ENCODE assay signal across 11 cellular contexts in the genomic region with DNA sequence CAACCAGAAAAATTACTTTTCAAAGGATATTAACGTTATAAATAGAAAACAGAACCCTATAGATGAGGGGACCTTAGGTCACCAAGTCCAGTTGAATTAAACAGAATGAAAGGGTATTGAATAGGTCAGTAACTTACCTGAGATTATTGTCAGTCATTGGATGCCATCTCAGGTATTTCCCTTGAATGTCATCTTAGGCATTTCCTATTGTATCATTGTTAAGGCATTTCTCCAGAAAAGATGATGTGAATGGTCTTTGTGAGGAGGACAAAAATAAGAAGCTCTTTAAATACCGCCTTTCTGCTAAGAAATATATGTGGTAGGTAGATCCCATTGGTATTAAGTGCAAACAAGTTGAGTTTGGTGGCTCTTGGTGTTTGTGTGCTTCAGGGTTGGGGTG. TPM values are rescaled to one million over a fixed set of nuclear protein-coding genes. Genes with fewer than 3 reads are reported as not detected.
A peak's percentile ranks its signal among the peaks of the same experiment; 100 is the strongest.
DNase-seq lines count a peak whose midpoint lies in the region; ATAC-seq and TF ChIP-seq lines count a peak whose summit lies in the region.
"Had no signal": no experiment of that assay in that cellular context is flagged by ENCODE, and none has a peak within 500 bp of the region (broad histone marks: within the 10 kb centered on the region; RNA-seq: fewer than 3 reads in every experiment).

No MANE protein-coding gene starts in this region.

- no peak overlapping the region for H3K4me3 Mint-ChIP-seq in activated CD8-positive, alpha-beta T cell treated with anti-CD3 and anti-CD28 coated beads, Interleukin-2, amount 10 ng/mL, durations not matched to agents 7 days and 5 days
- no peak overlapping the region for H3K4me3 Mint-ChIP-seq in memory B cell
- H3K4me3 Mint-ChIP-seq: HFFc6 had no signal

- CTCF ChIA-PET in activated CD8-positive, alpha-beta T cell treated with anti-CD3 and anti-CD28 coated beads, Interleukin-2, amount 10 ng/mL, durations not matched to agents 7 days and 5 days (lab: Charles Lee), result interaction anchor here (0.5 to 1.6 kb wide), 4 partner anchors 9 to 148 kb away, joined by 3 to 4 read pairs (median 4); no protein-coding TSS in a partner anchor

- H3K27me3 Mint-ChIP-seq in activated CD8-positive, alpha-beta T cell treated with anti-CD3 and anti-CD28 coated beads, Interleukin-2, amount 10 ng/mL, durations not matched to agents 7 days and 5 days (ENCODE audit: low read depth), result no peaks in the 10 kb centered on the region
- no peaks in the 10 kb centered on the region for H3K27me3 Mint-ChIP-seq in memory B cell

- POLR2A ChIA-PET in activated CD8-positive, alpha-beta T cell treated with anti-CD3 and anti-CD28 coated beads, Interleukin-2, amount 10 ng/mL, durations not matched to agents 7 days and 5 days (lab: Charles Lee), result interaction anchor here (0.6 kb wide), 1 partner anchor 23 kb away, joined by 5 read pairs; no protein-coding TSS in a partner anchor

- H3K27ac ChIP-seq in cardiac muscle cell, result peak overlapping the region; percentile 11
- no peak overlapping the region for H3K27ac ChIP-seq in right atrium auricular region

- H3K4me3 ChIP-seq in cardiac muscle cell (no peak overlapping the region), right atrium auricular region (no peak overlapping the region)
- H3K4me3 ChIP-seq: K562 had no signal

- H3K27me3 ChIP-seq in cardiac muscle cell, result no peaks in the 10 kb centered on the region
- no peaks in the 10 kb centered on the region for H3K27me3 ChIP-seq in right atrium auricular region

- no peak for TF ChIP-seq CTCF in cardiac muscle cell (IDR thresholded peaks at IDR 0.05; ENCODE audit: low read depth, low read length)
- no peak for TF ChIP-seq CTCF in right atrium auricular region (IDR thresholded peaks at IDR 0.05)

- H3K27ac Mint-ChIP-seq in activated CD8-positive, alpha-beta T cell treated with anti-CD3 and anti-CD28 coated beads, Interleukin-2, amount 10 ng/mL, durations not matched to agents 7 days and 5 days, result peak overlapping the region; percentile 14
- H3K27ac Mint-ChIP-seq in memory B cell, result peak overlapping the region; percentile 19
- H3K27ac Mint-ChIP-seq: HFFc6 had no signal

- H3K4me1 Mint-ChIP-seq in activated CD8-positive, alpha-beta T cell treated with anti-CD3 and anti-CD28 coated beads, Interleukin-2, amount 10 ng/mL, durations not matched to agents 7 days and 5 days (ENCODE audit: low read depth), result peaks cover 16% of the 10 kb centered on the region
- H3K4me1 Mint-ChIP-seq in memory B cell, result peaks cover 11% of the 10 kb centered on the region

- H3K36me3 ChIP-seq in cardiac muscle cell (peaks cover 83% of the 10 kb centered on the region), right atrium auricular region (peaks cover 74% of the 10 kb centered on the region)

- H3K36me3 Mint-ChIP-seq in activated CD8-positive, alpha-beta T cell treated with anti-CD3 and anti-CD28 coated beads, Interleukin-2, amount 10 ng/mL, durations not matched to agents 7 days and 5 days (ENCODE audit: low read depth), result peaks cover 83% of the 10 kb centered on the region
- peaks cover 32% of the 10 kb centered on the region for H3K36me3 Mint-ChIP-seq in memory B cell

- ATAC-seq in activated CD8-positive, alpha-beta T cell treated with anti-CD3 and anti-CD28 coated beads, Interleukin-2, amount 10 ng/mL, durations not matched to agents 7 days and 5 days, result no peak
- no peak for ATAC-seq in memory B cell (ENCODE audit: low read depth)
- no peak for ATAC-seq in GM21786 (IDR thresholded peaks at IDR 0.05; ENCODE audit: unreplicated experiment)
- ATAC-seq: K562 had no signal

- no peak for DNase-seq in cardiac muscle cell (ENCODE audit: low read depth in 1 of 2, low spot score in 1 of 2)
- DNase-seq in right atrium auricular region (ENCODE audit: low spot score), result no peak
- no peak for DNase-seq in activated CD8-positive, alpha-beta T cell treated with anti-CD3 and anti-CD28 coated beads, Interleukin-2, amount 10 ng/mL, durations not matched to agents 7 days and 5 days
- DNase-seq in memory B cell (ENCODE audit: low spot score in 2 of 2), result no peak
- DNase-seq in GOT3 (lab: John Stamatoyannopoulos, UW), result no peak
- DNase-seq in AG20443 (ENCODE audit: low spot score), result no peak
- DNase-seq: HFFc6, NCI-H1436, NCI-H510A treated with DMSO at 0.1 percent for 48 hours had no signal

- H3K4me1 ChIP-seq in cardiac muscle cell (ENCODE audit: low read depth), result peaks cover 5% of the 10 kb centered on the region
- no peaks in the 10 kb centered on the region for H3K4me1 ChIP-seq in right atrium auricular region

- peaks cover 3% of the 10 kb centered on the region for H3K9me3 Mint-ChIP-seq in activated CD8-positive, alpha-beta T cell treated with anti-CD3 and anti-CD28 coated beads, Interleukin-2, amount 10 ng/mL, durations not matched to agents 7 days and 5 days (ENCODE audit: insufficient read depth)
- no peaks in the 10 kb centered on the region for H3K9me3 Mint-ChIP-seq in memory B cell
- H3K9me3 Mint-ChIP-seq: HFFc6 had no signal

- no peaks in the 10 kb centered on the region for H3K9me3 ChIP-seq in cardiac muscle cell (ENCODE audit: low read depth)
- H3K9me3 ChIP-seq in right atrium auricular region, result no peaks in the 10 kb centered on the region

RNA-seq across cellular contexts. Expression of a gene that starts 55.6 kb away (rescaled TPM):
- total RNA-seq in cardiac muscle cell, result 49.5 and 118 TPM in 2 replicates
- polyA plus RNA-seq in cardiac muscle cell, result 60.8 and 90.6 TPM in 2 replicates
- total RNA-seq in right atrium auricular region, result 10 to 100 TPM; 31.1 to 37.9 TPM
- total RNA-seq in activated CD8-positive, alpha-beta T cell treated with anti-CD3 and anti-CD28 coated beads, Interleukin-2, amount 10 ng/mL, durations not matched to agents 7 days and 5 days, result 100 to 1,000 TPM; 137 to 144 TPM
